1 cellular context compared by ENCODE assay signal in genomic region chr20:24051160-24051559, GRCh38.
TF ChIP-seq lines count a peak whose summit lies in the region.

No MANE protein-coding gene starts in this region.

TF ChIP-seq in SK-N-SH, 30 proteins besides CTCF, POLR2A, EP300 and RAD21 (continued from another document):
- TF ChIP-seq REST (IDR thresholded peaks at IDR 0.05; ENCODE audit: low read depth, low read length) (no peak), TCF12 (IDR thresholded peaks at IDR 0.05) (no peak), ELF1 (IDR thresholded peaks at IDR 0.05) (no peak), GATA2 (CRISPR knock-in tag; IDR thresholded peaks at IDR 0.05) (no peak)
- TF ChIP-seq, protein P1, sequence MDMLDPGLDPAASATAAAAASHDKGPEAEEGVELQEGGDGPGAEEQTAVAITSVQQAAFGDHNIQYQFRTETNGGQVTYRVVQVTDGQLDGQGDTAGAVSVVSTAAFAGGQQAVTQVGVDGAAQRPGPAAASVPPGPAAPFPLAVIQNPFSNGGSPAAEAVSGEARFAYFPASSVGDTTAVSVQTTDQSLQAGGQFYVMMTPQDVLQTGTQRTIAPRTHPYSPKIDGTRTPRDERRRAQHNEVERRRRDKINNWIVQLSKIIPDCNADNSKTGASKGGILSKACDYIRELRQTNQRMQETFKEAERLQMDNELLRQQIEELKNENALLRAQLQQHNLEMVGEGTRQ (IDR thresholded peaks at IDR 0.05; ENCODE audit: borderline replicate concordance, low read depth, low read length): no peak
